5 cellular contexts compared by ENCODE assay signal in genomic region chr2:31683495-31683894, GRCh38.
DNase-seq lines count a peak whose midpoint lies in the region; ATAC-seq, FAIRE-seq and TF ChIP-seq lines count a peak whose summit lies in the region.
"Not testable (repeated sequence)": the region's sequence is repeated elsewhere in the genome, so short reads cannot be mapped to it uniquely, and the experiment has no call there.

No MANE protein-coding gene starts in this region.

- not testable (repeated sequence) for H3K9ac ChIP-seq in PC-3 (ENCODE audit: low read length); HepG2 (ENCODE audit: insufficient read depth, low read depth, low read length); neuronal stem cell (ENCODE audit: low read depth, low read length, poor library complexity)

- not testable (repeated sequence) for TF ChIP-seq EP300 in HepG2 (IDR thresholded peaks at IDR 0.05; ENCODE audit: low read depth in 2 of 2, low read length in 2 of 2); HepG2 (CRISPR knock-in tag; IDR thresholded peaks at IDR 0.05; ENCODE audit: borderline replicate concordance)

- intact Hi-C loops in Calu3 (cut with micrococcal nuclease; ENCODE audit: unreplicated experiment); PC-3 (cut with micrococcal nuclease); HepG2 (cut with micrococcal nuclease; ENCODE audit: unreplicated experiment): not testable (repeated sequence)

- H3K79me2 ChIP-seq in PC-3 (ENCODE audit: low read length); HepG2 (ENCODE audit: insufficient read depth, low read length): not testable (repeated sequence)

- H2BK15ac ChIP-seq in neuronal stem cell (ENCODE audit: low read length) = not testable (repeated sequence)

- not testable (repeated sequence) for BruUV-seq in Calu3 (replicated peaks; lab: Mats Ljungman, UMichigan); PC-3 (replicated peaks; lab: Mats Ljungman, UMichigan); HepG2 (replicated peaks; lab: Mats Ljungman, UMichigan)

- not testable (repeated sequence) for H3K27ac ChIP-seq in PC-3 (ENCODE audit: low read length); HepG2 (ENCODE audit: extremely low read length, insufficient read depth, low read length); neuronal stem cell (replicated peaks; ENCODE audit: low read length)

- not testable (repeated sequence) for H2BK12ac ChIP-seq in neuronal stem cell (ENCODE audit: low read length)

- not testable (repeated sequence) for TF ChIP-seq CTCF in Calu3 (IDR thresholded peaks at IDR 0.05; ENCODE audit: unreplicated experiment); PC-3 (conservative IDR thresholded peaks at IDR 0.05; ENCODE audit: low read depth, low read length)
- TF ChIP-seq CTCF in HepG2 (CRISPR knock-in tag; IDR thresholded peaks at IDR 0.05) = 0 out of 2 replicates have a peak, but pooled peaks have one; percentile 14

- H4K20me1 ChIP-seq in PC-3 (ENCODE audit: low read length); HepG2 (ENCODE audit: insufficient read depth, low read length): not testable (repeated sequence)

- not testable (repeated sequence) for H2BK120ac ChIP-seq in neuronal stem cell (ENCODE audit: low read depth, low read length)

- POLR2A ChIA-PET in PC-3 (lab: Charles Lee; ENCODE audit: unreplicated experiment); HepG2 (lab: Yijun Ruan, JAX): not testable (repeated sequence)

- TF ChIP-seq POLR2A in HepG2 (IDR thresholded peaks at IDR 0.05; ENCODE audit: insufficient read depth in 1 of 2, low read depth in 2 of 2, low read length in 2 of 2) = not testable (repeated sequence)

- not testable (repeated sequence) for H2AK5ac ChIP-seq in neuronal stem cell (ENCODE audit: low read depth, low read length)

- not testable (repeated sequence) for H3K9me2 ChIP-seq in PC-3 (replicated peaks; ENCODE audit: low read length)

- not testable (repeated sequence) for H4K91ac ChIP-seq in neuronal stem cell (ENCODE audit: low read depth, low read length, poor library complexity)

- not testable (repeated sequence) for H3K4me1 ChIP-seq in PC-3 (ENCODE audit: insufficient read depth, low read length); neuronal stem cell (ENCODE audit: control insufficient read depth in 2 of 2, insufficient read depth in 1 of 2, low read depth in 1 of 2, low read length in 2 of 2)
- H3K4me1 ChIP-seq in HepG2 (ENCODE audit: insufficient read depth, low read length) = peaks cover 12% of the 10 kb centered on the region

- H3K23ac ChIP-seq in neuronal stem cell (ENCODE audit: low read depth, low read length, poor library complexity) = not testable (repeated sequence)

- 15% methylated on average over 2 of the region's 4 CpGs for WGBS in HepG2 (ENCODE audit: low lambda C conversion rate)
- no CpG with 5 or more reads among the region's 4 CpGs for WGBS in neuronal stem cell (ENCODE audit: extremely low coverage in 2 of 2, insufficient read length in 2 of 2, insufficient replicate concordance in 1 of 2), 2 donors

- not testable (repeated sequence) for H3K79me1 ChIP-seq in neuronal stem cell (ENCODE audit: low read depth, low read length)

- not testable (repeated sequence) for H3K18ac ChIP-seq in neuronal stem cell (ENCODE audit: low read length)

- not testable (repeated sequence) for H3K4me3 Mint-ChIP-seq in Calu3 (ENCODE audit: low read depth, unreplicated experiment)

- FAIRE-seq in HepG2 (lab: Jason Lieb, UNC) = peak; percentile 47

- H3K27me3 Mint-ChIP-seq in Calu3 (ENCODE audit: unreplicated experiment) = not testable (repeated sequence)

- H3K36me3 ChIP-seq in PC-3 (ENCODE audit: low read depth, low read length); HepG2 (replicated peaks in 1 of 2; ENCODE audit: control insufficient read depth in 1 of 2, insufficient read depth in 2 of 2, low read length in 2 of 2); neuronal stem cell (replicated peaks in 1 of 2; ENCODE audit: control insufficient read depth in 2 of 2, insufficient read depth in 2 of 2, low read length in 2 of 2): not testable (repeated sequence)

- TF ChIP-seq RAD21 in HepG2 (CRISPR knock-in tag; IDR thresholded peaks at IDR 0.05) = not testable (repeated sequence)

- H3K4me1 Mint-ChIP-seq in Calu3 (ENCODE audit: low read depth, unreplicated experiment) = not testable (repeated sequence)

- H2AFZ ChIP-seq in PC-3 (ENCODE audit: low read length) = peak overlapping the region; percentile 59
- H2AFZ ChIP-seq in HepG2 (ENCODE audit: low read length) = not testable (repeated sequence)
- H2AFZ ChIP-seq in neuronal stem cell (ENCODE audit: low read length) = peak overlapping the region; percentile 29

- H3K27me3 ChIP-seq in PC-3 (ENCODE audit: low read length); HepG2 (ENCODE audit: control insufficient read depth in 1 of 2, insufficient read depth in 2 of 2, low read length in 2 of 2); neuronal stem cell (ENCODE audit: control insufficient read depth in 3 of 3, insufficient read depth in 3 of 3, low read depth in 1 of 3, low read length in 3 of 3): not testable (repeated sequence)

- H3K27ac Mint-ChIP-seq in Calu3 (ENCODE audit: unreplicated experiment) = not testable (repeated sequence)

- not testable (repeated sequence) for H3K4me2 ChIP-seq in PC-3 (ENCODE audit: low read length); neuronal stem cell (ENCODE audit: insufficient read depth, low read length, poor library complexity, severe bottlenecking)
- H3K4me2 ChIP-seq in HepG2 (ENCODE audit: low read depth, low read length) = peak overlapping the region; percentile 47

- in situ Hi-C loops in HepG2 (cut with HindIII; ENCODE audit: extremely low pct_ligation_motif_present, low pct_unique_long_range_greater_than_20kb) = loop anchor here (25.0 kb wide), 2 partner anchors 154 to 454 kb away; no protein-coding TSS in a partner anchor

- H3K4ac ChIP-seq in neuronal stem cell (ENCODE audit: low read length) = not testable (repeated sequence)

- DNase-seq in Calu3 (peak; percentile 29), ELF-1 (ENCODE audit: low read depth, low spot score) (peak; percentile 8), PC-3 (peak; percentile 43), HepG2 (ENCODE audit: low spot score) (peak; percentile 68)
- not testable (repeated sequence) for DNase-seq in neuronal stem cell (ENCODE audit: low spot score)

- not testable (repeated sequence) for H2BK5ac ChIP-seq in neuronal stem cell (ENCODE audit: low read length)

- not testable (repeated sequence) for H3F3A ChIP-seq in PC-3 (ENCODE audit: low read length, unreplicated experiment)

- not testable (repeated sequence) for ATAC-seq in PC-3
- peak; percentile 98 for ATAC-seq in HepG2

- H3K36me3 Mint-ChIP-seq in Calu3 (ENCODE audit: insufficient read depth, unreplicated experiment) = not testable (repeated sequence)

- H4K8ac ChIP-seq in neuronal stem cell (ENCODE audit: low read depth, low read length) = not testable (repeated sequence)

- CTCF ChIA-PET in Calu3 (lab: Charles Lee) = interaction anchor here (0.5 to 0.6 kb wide), 2 partner anchors 144 to 157 kb away, joined by 3 to 4 read pairs; no protein-coding TSS in a partner anchor
- CTCF ChIA-PET in PC-3 (lab: Charles Lee); HepG2 (lab: Yijun Ruan, JAX; ENCODE audit: low intra/inter-chr PET ratio, low total read pairs): not testable (repeated sequence)

- not testable (repeated sequence) for H3K4me3 ChIP-seq in PC-3 (ENCODE audit: low read length); neuronal stem cell (ENCODE audit: low read length in 2 of 2)
- H3K4me3 ChIP-seq in HepG2 (replicated peaks in 1 of 3; ENCODE audit: insufficient read depth in 1 of 3, low read depth in 2 of 3, low read length in 3 of 3) = peak overlapping the region in 1 of 3 experiments; percentile 23; a peak in 1 of 6 replicates

- not testable (repeated sequence) for H3K9me3 ChIP-seq in PC-3 (ENCODE audit: low read length)
- peaks cover 13% of the 10 kb centered on the region for H3K9me3 ChIP-seq in HepG2 (ENCODE audit: low read length)
- H3K9me3 ChIP-seq in neuronal stem cell (replicated peaks in 1 of 2; ENCODE audit: control insufficient read depth in 2 of 2, insufficient read depth in 1 of 2, low read depth in 1 of 2, low read length in 2 of 2) = peaks cover 0 to 13% of the 10 kb centered on the region in 2 donors

- not testable (repeated sequence) for H3K14ac ChIP-seq in neuronal stem cell (ENCODE audit: low read length)

- H3K9me3 Mint-ChIP-seq in Calu3 (ENCODE audit: low read depth, unreplicated experiment) = peaks cover 21% of the 10 kb centered on the region

TF ChIP-seq in HepG2, 621 proteins besides CTCF, POLR2A, EP300 and RAD21 (continues in another document):
- 0 out of 2 replicates have a peak, but pooled peaks have one; percentile 27 for TF ChIP-seq IRX3 (CRISPR knock-in tag; IDR thresholded peaks at IDR 0.05; ENCODE audit: borderline replicate concordance, low read depth)
- TF ChIP-seq ZNF598 (CRISPR knock-in tag; IDR thresholded peaks at IDR 0.05; ENCODE audit: borderline replicate concordance) = peak; percentile 49; the same call in 1 of the 2 replicates
- TF ChIP-seq FOXA1 (IDR thresholded peaks at IDR 0.05) = not testable (repeated sequence)
- TF ChIP-seq FOXA1 (CRISPR knock-in tag; IDR thresholded peaks at IDR 0.05) = peak; percentile 81
- TF ChIP-seq MTA1 (CRISPR knock-in tag; IDR thresholded peaks at IDR 0.05; ENCODE audit: borderline replicate concordance) = peak; percentile 48; the same call in 1 of the 2 replicates
- peak; percentile 52 for TF ChIP-seq ZMYM4 (CRISPR knock-in tag; IDR thresholded peaks at IDR 0.05)
- peak; percentile 29; the same call in 1 of the 2 replicates for TF ChIP-seq ZFY (CRISPR knock-in tag; IDR thresholded peaks at IDR 0.05)
- peak; percentile 25; the same call in 1 of the 2 replicates for TF ChIP-seq SP5 (CRISPR knock-in tag; IDR thresholded peaks at IDR 0.05; ENCODE audit: borderline replicate concordance, low read depth)
- peak; percentile 79 for TF ChIP-seq FOXA3 (CRISPR knock-in tag; IDR thresholded peaks at IDR 0.05)
- 0 out of 2 replicates have a peak, but pooled peaks have one; percentile 28 for TF ChIP-seq SALL1 (CRISPR knock-in tag; IDR thresholded peaks at IDR 0.05)
- TF ChIP-seq KDM2A (CRISPR knock-in tag; IDR thresholded peaks at IDR 0.05; ENCODE audit: borderline replicate concordance, low read depth) = 0 out of 2 replicates have a peak, but pooled peaks have one; percentile 31
- TF ChIP-seq POGZ (CRISPR knock-in tag; IDR thresholded peaks at IDR 0.05) = 0 out of 2 replicates have a peak, but pooled peaks have one; percentile 29
- TF ChIP-seq TEAD3 (CRISPR knock-in tag; optimal IDR thresholded peaks at IDR 0.05; ENCODE audit: borderline replicate concordance) = peak; percentile 66
- TF ChIP-seq ZFX (CRISPR knock-in tag; IDR thresholded peaks at IDR 0.05; ENCODE audit: low read depth) = peak; percentile 56; the same call in 1 of the 2 replicates
